In the genomic region with DNA sequence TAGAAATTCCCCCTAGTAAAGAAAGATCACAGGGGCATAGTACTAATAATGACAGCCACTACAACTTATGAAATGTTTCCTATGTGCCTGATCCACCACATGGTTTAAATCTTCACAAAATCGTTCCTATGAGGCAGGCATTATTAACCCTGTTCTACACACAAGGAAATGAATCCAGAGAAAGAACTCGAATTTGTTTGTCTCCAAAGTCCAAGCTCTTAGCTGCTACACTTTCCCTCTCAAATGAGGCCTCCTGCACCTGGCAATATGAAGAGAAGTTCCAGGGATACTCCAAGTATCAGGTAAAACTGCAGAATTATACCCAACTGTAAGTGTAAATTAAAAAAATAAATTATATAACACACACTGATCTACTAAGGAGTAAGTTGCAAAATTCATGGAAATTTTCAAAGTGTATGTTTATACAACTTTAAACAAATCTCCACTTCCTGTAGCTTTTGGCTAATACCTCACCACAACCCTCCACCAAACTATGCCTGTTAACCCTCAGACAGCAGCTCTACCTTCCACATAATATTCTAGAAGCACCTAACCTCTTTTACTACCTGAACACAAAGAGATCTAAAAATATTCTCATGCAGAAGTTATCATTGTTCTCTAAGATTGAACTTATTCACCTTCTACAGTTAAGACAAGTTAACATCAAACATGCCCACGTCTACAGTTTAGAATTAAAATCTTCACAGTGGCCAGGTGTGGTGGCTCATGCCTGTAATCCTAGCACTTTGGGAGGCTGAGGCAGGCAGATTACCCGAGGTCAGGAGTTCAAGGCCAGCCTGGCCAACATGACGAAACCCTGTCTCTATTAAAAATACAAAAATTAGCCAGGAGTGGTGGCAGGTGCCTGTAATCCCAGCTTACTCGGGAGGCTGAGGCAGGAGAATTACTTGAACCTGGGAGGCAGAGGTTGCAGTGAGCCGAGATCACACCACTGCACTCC, we compare ENCODE assay signal across 8 cellular contexts. TPM values are rescaled to one million over a fixed set of nuclear protein-coding genes. Genes with fewer than 3 reads are reported as not detected.
DNase-seq lines count a peak whose midpoint lies in the region; ATAC-seq and TF ChIP-seq lines count a peak whose summit lies in the region.

No MANE protein-coding gene starts in this region.

- H3K36me3 Mint-ChIP-seq in activated CD4-positive, alpha-beta T cell treated with anti-CD3 and anti-CD28 coated beads for 36 hours (ENCODE audit: low read depth), result peaks cover 27% of the 10 kb centered on the region
- peaks cover 36% of the 10 kb centered on the region for H3K36me3 Mint-ChIP-seq in activated CD4-positive, alpha-beta memory T cell treated with anti-CD3 and anti-CD28 coated beads, Interleukin-2, amount 10 ng/mL, durations not matched to agents 7 days and 5 days (ENCODE audit: low read depth)

- H3K4me1 ChIP-seq in stomach smooth muscle (ENCODE audit: control insufficient read depth, insufficient read depth, low read length), result peaks cover 12% of the 10 kb centered on the region
- no peaks in the 10 kb centered on the region for H3K4me1 ChIP-seq in foreskin keratinocyte

- H3K4me1 Mint-ChIP-seq in activated CD4-positive, alpha-beta T cell treated with anti-CD3 and anti-CD28 coated beads for 36 hours, result peaks cover 71% of the 10 kb centered on the region
- H3K4me1 Mint-ChIP-seq in activated CD4-positive, alpha-beta memory T cell treated with anti-CD3 and anti-CD28 coated beads, Interleukin-2, amount 10 ng/mL, durations not matched to agents 7 days and 5 days, result peaks cover 67% of the 10 kb centered on the region

- in situ Hi-C loops in G401 (cut with HindIII; ENCODE audit: low sequenced_read_pairs), result no loop called here

- intact Hi-C loops in activated CD4-positive, alpha-beta T cell treated with anti-CD3 and anti-CD28 coated beads for 36 hours (cut with DNase I, micrococcal nuclease), result loop anchor here in 1 of 2 experiments (2.0 to 5.0 kb wide), 5 partner anchors 15 to 109 kb away; no protein-coding TSS in a partner anchor
- intact Hi-C loops in left colon (cut with DNase I, micrococcal nuclease), result no loop called here

- no peaks in the 10 kb centered on the region for H3K9me3 Mint-ChIP-seq in activated CD4-positive, alpha-beta T cell treated with anti-CD3 and anti-CD28 coated beads for 36 hours (ENCODE audit: low read depth)
- no peaks in the 10 kb centered on the region for H3K9me3 Mint-ChIP-seq in activated CD4-positive, alpha-beta memory T cell treated with anti-CD3 and anti-CD28 coated beads, Interleukin-2, amount 10 ng/mL, durations not matched to agents 7 days and 5 days

- no peak overlapping the region for H3K9ac ChIP-seq in stomach smooth muscle (ENCODE audit: low read length in 2 of 2)

- H3K27me3 ChIP-seq in stomach smooth muscle (ENCODE audit: control insufficient read depth in 1 of 2, insufficient read depth in 2 of 2, low read length in 2 of 2), result no peaks in the 10 kb centered on the region
- H3K27me3 ChIP-seq in foreskin keratinocyte, result peaks cover 35% of the 10 kb centered on the region

- CTCF ChIA-PET in activated CD4-positive, alpha-beta T cell treated with anti-CD3 and anti-CD28 coated beads for 36 hours (lab: Charles Lee), result interaction anchor here (1.0 to 3.3 kb wide), 4 partner anchors 10 to 79 kb away, joined by 3 to 14 read pairs (median 6); no protein-coding TSS in a partner anchor
- CTCF ChIA-PET in activated CD4-positive, alpha-beta memory T cell treated with anti-CD3 and anti-CD28 coated beads, Interleukin-2, amount 10 ng/mL, durations not matched to agents 7 days and 5 days (lab: Charles Lee), result interaction anchor here (0.7 to 3.3 kb wide), 10 partner anchors 30 to 94 kb away, joined by 3 to 17 read pairs (median 4); no protein-coding TSS in a partner anchor

- H3K27ac ChIP-seq in stomach smooth muscle (ENCODE audit: low read length) (peak overlapping the region; percentile 7), foreskin keratinocyte (no peak overlapping the region)

- TF ChIP-seq CTCF in foreskin keratinocyte (conservative IDR thresholded peaks at IDR 0.05), result no peak

- no peaks in the 10 kb centered on the region for H3K27me3 Mint-ChIP-seq in activated CD4-positive, alpha-beta T cell treated with anti-CD3 and anti-CD28 coated beads for 36 hours
- no peaks in the 10 kb centered on the region for H3K27me3 Mint-ChIP-seq in activated CD4-positive, alpha-beta memory T cell treated with anti-CD3 and anti-CD28 coated beads, Interleukin-2, amount 10 ng/mL, durations not matched to agents 7 days and 5 days

- no peaks in the 10 kb centered on the region for H3K9me3 ChIP-seq in stomach smooth muscle (ENCODE audit: control insufficient read depth in 2 of 2, low read length in 2 of 2)

- peak overlapping the region; percentile 88 for H3K27ac Mint-ChIP-seq in activated CD4-positive, alpha-beta T cell treated with anti-CD3 and anti-CD28 coated beads for 36 hours
- H3K27ac Mint-ChIP-seq in activated CD4-positive, alpha-beta memory T cell treated with anti-CD3 and anti-CD28 coated beads, Interleukin-2, amount 10 ng/mL, durations not matched to agents 7 days and 5 days, result peak overlapping the region; percentile 80

- POLR2A ChIA-PET in activated CD4-positive, alpha-beta T cell treated with anti-CD3 and anti-CD28 coated beads for 36 hours (lab: Charles Lee), result no interaction called here
- POLR2A ChIA-PET in activated CD4-positive, alpha-beta memory T cell treated with anti-CD3 and anti-CD28 coated beads, Interleukin-2, amount 10 ng/mL, durations not matched to agents 7 days and 5 days (lab: Charles Lee), result interaction anchor here (0.6 to 15.9 kb wide), 11 partner anchors 9 to 427 kb away, joined by 3 to 291 read pairs (median 5); a partner anchor contains a TSS

- ATAC-seq in activated CD4-positive, alpha-beta T cell treated with anti-CD3 and anti-CD28 coated beads for 36 hours, result no peak
- ATAC-seq in left colon (peak; percentile 21), foreskin keratinocyte (no peak)

- no peaks in the 10 kb centered on the region for H3K36me3 ChIP-seq in stomach smooth muscle (ENCODE audit: control insufficient read depth in 2 of 2, insufficient read depth in 2 of 2, low read length in 2 of 2)

- no peak for DNase-seq in activated CD4-positive, alpha-beta T cell treated with anti-CD3 and anti-CD28 coated beads for 36 hours
- DNase-seq in activated CD4-positive, alpha-beta T cell treated with anti-CD3 and anti-CD28 coated beads for 4 hours, result no peak
- DNase-seq in activated CD4-positive, alpha-beta memory T cell treated with anti-CD3 and anti-CD28 coated beads, Interleukin-2, amount 10 ng/mL, durations not matched to agents 7 days and 5 days, result no peak
- DNase-seq in left colon (no peak), foreskin keratinocyte (no peak), G401 (ENCODE audit: low spot score) (no peak), AG20443 (ENCODE audit: low spot score) (no peak)

- peak overlapping the region in 1 of 2 donors; percentile 30 for H3K4me3 ChIP-seq in stomach smooth muscle (ENCODE audit: low read length in 2 of 2)

- peak overlapping the region; percentile 81 for H3K4me3 Mint-ChIP-seq in activated CD4-positive, alpha-beta T cell treated with anti-CD3 and anti-CD28 coated beads for 36 hours
- H3K4me3 Mint-ChIP-seq in activated CD4-positive, alpha-beta memory T cell treated with anti-CD3 and anti-CD28 coated beads, Interleukin-2, amount 10 ng/mL, durations not matched to agents 7 days and 5 days, result peak overlapping the region; percentile 60

RNA-seq across cellular contexts. Expression of a gene that starts 2.9 kb away (rescaled TPM):
- 10 to 100 TPM; 49.4 to 67.5 TPM for total RNA-seq in activated CD4-positive, alpha-beta T cell treated with anti-CD3 and anti-CD28 coated beads for 36 hours
- total RNA-seq in activated CD4-positive, alpha-beta memory T cell treated with anti-CD3 and anti-CD28 coated beads, Interleukin-2, amount 10 ng/mL, durations not matched to agents 7 days and 5 days, result 10 to 100 TPM; 69.8 to 80.6 TPM
- total RNA-seq in left colon (100 to 1,000 TPM; 115 to 154 TPM), foreskin keratinocyte (0.31 and 0.63 TPM in 2 replicates)
- polyA plus RNA-seq in foreskin keratinocyte, result 0.17 and 0.26 TPM in 2 replicates
- 3.0 and 4.4 TPM in 2 replicates for total RNA-seq in G401 (2014; rRNA removed; shearing (Covaris generic))
